Comparison of ENCODE assay signal across 19 cellular contexts in genomic region chr14:62031504-62031903, GRCh38.
A peak's percentile ranks its signal among the peaks of the same experiment; 100 is the strongest.
DNase-seq lines count a peak whose midpoint lies in the region; ATAC-seq lines count a peak whose summit lies in the region.
"Had no signal": no experiment of that assay in that cellular context is flagged by ENCODE, and none has a peak within 500 bp of the region (broad histone marks: within the 10 kb centered on the region; RNA-seq: fewer than 3 reads in every experiment).

No MANE protein-coding gene starts in this region.

- DNase-seq in ELR (ENCODE audit: low read depth) (peak; percentile 36), HPDE6-E6E7 (ENCODE audit: extremely low spot score) (peak; percentile 35), RKO (ENCODE audit: low spot score) (peak; percentile 8), epithelial cell of prostate (ENCODE audit: low read depth, low spot score) (peak; percentile 31), NCI-H187 (lab: John Stamatoyannopoulos, UW) (no peak)
- DNase-seq: C1 segment of cervical spinal cord; CD8-positive, alpha-beta memory T cell; DMS53; EL; GM23248; NCI-H1436; NCI-H2029; NCI-H345; NCI-H524 treated with DMSO at 0.1 percent for 48 hours had no signal

- H3K27ac ChIP-seq in epithelial cell of prostate = no peak overlapping the region
- H3K27ac ChIP-seq: GM23248 had no signal

- no peak for ATAC-seq in HG03521 (IDR thresholded peaks at IDR 0.05; ENCODE audit: unreplicated experiment)
- ATAC-seq in GM19023 (IDR thresholded peaks at IDR 0.05; ENCODE audit: unreplicated experiment) = no peak
- ATAC-seq: HCT116, K562, Right ventricle myocardium inferior had no signal

Comparison
In these comparisons a context has a peak if more than half of its experiments do, and no peak if none do; other contexts are left out.
1. DNase-seq: peak in ELR (single experiment), HPDE6-E6E7 (single experiment), RKO (single experiment) and epithelial cell of prostate (single experiment); none in NCI-H187 (0 of 2).